Comparison of ENCODE assay signal across 11 cellular contexts in the genomic region with DNA sequence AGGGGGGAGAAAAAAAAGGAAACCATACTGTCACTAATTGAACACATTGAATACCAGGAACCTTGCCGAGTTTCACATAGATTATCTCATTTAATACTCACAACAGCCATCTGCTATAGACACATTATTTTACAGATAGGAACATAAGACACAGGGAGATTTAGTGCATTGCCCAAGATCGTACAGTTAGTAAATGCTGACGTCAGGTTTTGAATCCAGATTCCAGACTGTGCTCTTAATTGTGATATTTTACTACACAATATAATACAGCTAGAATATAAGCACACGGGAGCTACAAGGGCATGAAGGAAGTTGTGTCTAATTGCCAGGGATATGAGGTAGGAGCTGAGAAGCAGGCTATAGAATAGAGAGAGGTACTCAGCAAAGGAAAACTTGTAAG.
"Had no signal": no experiment of that assay in that cellular context is flagged by ENCODE, and none has a peak within 500 bp of the region (broad histone marks: within the 10 kb centered on the region; RNA-seq: fewer than 3 reads in every experiment).

No MANE protein-coding gene starts in this region.

- DNase-seq: GM23248, GOT3, H7, H9, HCEC 1CT, HFFc6 had no signal

- FAIRE-seq: H1, H54 had no signal

- H3K4me3 Mint-ChIP-seq: GM23338, H9, HFFc6 had no signal

- H3K9me3 ChIP-seq: HAP-1 had no signal

- H3K36me3 ChIP-seq: HAP-1 had no signal

- H3K4me1 ChIP-seq: HAP-1 had no signal

- H3K27ac ChIP-seq: GM23248 had no signal

- H3K9ac ChIP-seq: GM23248 had no signal

- H3K4me2 ChIP-seq: GM23338 had no signal

- H3K4me3 ChIP-seq: GM23248, GM23338, HAP-1 had no signal

- H3K9me3 Mint-ChIP-seq: GM23338, H9, HFFc6 had no signal

- H3K27ac Mint-ChIP-seq: GM23338, H9, HFFc6 had no signal

- H2AFZ ChIP-seq: GM23248, GM23338 had no signal

- H3K4me1 Mint-ChIP-seq: GM23338, H9 had no signal

- ATAC-seq: GM23338, HCT116 had no signal
